Comparison of ENCODE assay signal across 23 cellular contexts in genomic region chr3:67077656-67078055, GRCh38.
DNase-seq lines count a peak whose midpoint lies in the region; ATAC-seq and TF ChIP-seq lines count a peak whose summit lies in the region.
"Had no signal": no experiment of that assay in that cellular context is flagged by ENCODE, and none has a peak within 500 bp of the region (broad histone marks: within the 10 kb centered on the region; RNA-seq: fewer than 3 reads in every experiment).

No MANE protein-coding gene starts in this region.

- H3K4me3 ChIP-seq in AG04449 (ENCODE audit: low read depth, low read length) (no peak overlapping the region), AG10803 (ENCODE audit: low read length) (no peak overlapping the region), fibroblast of the aortic adventitia (ENCODE audit: low read depth, low read length) (no peak overlapping the region), gastroesophageal sphincter (no peak overlapping the region), aorta (ENCODE audit: low read length in 2 of 2) (no peak overlapping the region)
- H3K4me3 ChIP-seq: BLaER1, SJCRH30, transverse colon had no signal

- POLR2A ChIA-PET in AG04449 (lab: Yijun Ruan, JAX), result no interaction called here

- H3K4me1 ChIP-seq in gastroesophageal sphincter (no peaks in the 10 kb centered on the region), aorta (ENCODE audit: control insufficient read depth in 1 of 2, insufficient read depth in 2 of 2, low read length in 2 of 2) (no peaks in the 10 kb centered on the region)
- H3K4me1 ChIP-seq: BLaER1, parathyroid adenoma, SJCRH30, transverse colon had no signal

- H3K9me3 ChIP-seq in gastroesophageal sphincter (peaks cover 0 to under 1% (median 0%) of the 10 kb centered on the region in 3 donors), aorta (ENCODE audit: control insufficient read depth, low read length) (no peaks in the 10 kb centered on the region)
- H3K9me3 ChIP-seq: BLaER1, SJCRH30, transverse colon had no signal

- H3K36me3 ChIP-seq in gastroesophageal sphincter (no peaks in the 10 kb centered on the region), aorta (ENCODE audit: control insufficient read depth in 1 of 2, insufficient read depth in 2 of 2, low read length in 1 of 2) (no peaks in the 10 kb centered on the region)
- H3K36me3 ChIP-seq: BLaER1, SJCRH30, transverse colon had no signal

- H3K4me1 Mint-ChIP-seq in activated T-helper 17 cell treated with anti-CD3 and anti-CD28 coated beads, Interleukin-2, amount 50 U/mL, for 72 hours, result no peaks in the 10 kb centered on the region

- peak; percentile 16 for DNase-seq in AG04449 (ENCODE audit: low read depth, low spot score)
- peak; percentile 43 for DNase-seq in AG10803 (ENCODE audit: low read depth)
- DNase-seq in fibroblast of the aortic adventitia (ENCODE audit: low read depth), result peak; percentile 67
- no peak for DNase-seq in aorta
- DNase-seq: EL; foreskin melanocyte; Kasumi-1; kidney; NCI-H1436; NCI-H2171; PC-3; SJCRH30; stimulated activated naive CD4-positive, alpha-beta T cell; transverse colon had no signal

- H3K27ac ChIP-seq in gastroesophageal sphincter (no peak overlapping the region), aorta (ENCODE audit: low read depth in 1 of 2, low read length in 2 of 2) (no peak overlapping the region)
- H3K27ac ChIP-seq: BLaER1, parathyroid adenoma, SJCRH30, transverse colon, VCaP had no signal

- H3K27me3 Mint-ChIP-seq in activated T-helper 17 cell treated with anti-CD3 and anti-CD28 coated beads, Interleukin-2, amount 50 U/mL, for 72 hours, result no peaks in the 10 kb centered on the region

- no peak overlapping the region for H3K4me3 Mint-ChIP-seq in activated T-helper 17 cell treated with anti-CD3 and anti-CD28 coated beads, Interleukin-2, amount 50 U/mL, for 72 hours
- H3K4me3 Mint-ChIP-seq: activated T-helper 1 cell treated with anti-CD3 and anti-CD28 coated beads, Interleukin-12 subunit alpha, Interleukin-12 subunit beta, Interleukin-2, Interleukin-4 antibody, amounts not matched to agents 30 ng/mL and 10 ng/mL and 1 ng/mL, durations not matched to agents 14 hours and 24 hours and 36 hours; T-helper 1 cell treated with Interleukin-12 subunit alpha and Interleukin-12 subunit beta and Interleukin-4 antibody, amounts not matched to agents 30 μg/mL and 1 μg/mL, for 36 hours had no signal

- TF ChIP-seq CTCF in AG04449 (IDR thresholded peaks at IDR 0.05; ENCODE audit: insufficient read depth, low read length, missing control alignments) (no peak), AG10803 (conservative IDR thresholded peaks at IDR 0.05; ENCODE audit: low read length) (no peak), fibroblast of the aortic adventitia (IDR thresholded peaks at IDR 0.05; ENCODE audit: insufficient read depth, low read length) (no peak), gastroesophageal sphincter (IDR thresholded peaks at IDR 0.05) (no peak)

- H3K27me3 ChIP-seq in gastroesophageal sphincter (no peaks in the 10 kb centered on the region), aorta (ENCODE audit: control insufficient read depth in 1 of 2, insufficient read depth in 2 of 2, low read length in 1 of 2) (no peaks in the 10 kb centered on the region)
- H3K27me3 ChIP-seq: BLaER1, SJCRH30, transverse colon had no signal

- H3K36me3 Mint-ChIP-seq in activated T-helper 17 cell treated with anti-CD3 and anti-CD28 coated beads, Interleukin-2, amount 50 U/mL, for 72 hours (ENCODE audit: low read depth), result no peaks in the 10 kb centered on the region

- peaks cover 9% of the 10 kb centered on the region for H3K9me3 Mint-ChIP-seq in activated T-helper 17 cell treated with anti-CD3 and anti-CD28 coated beads, Interleukin-2, amount 50 U/mL, for 72 hours

- no peak overlapping the region for H3K27ac Mint-ChIP-seq in activated T-helper 17 cell treated with anti-CD3 and anti-CD28 coated beads, Interleukin-2, amount 50 U/mL, for 72 hours
- H3K27ac Mint-ChIP-seq: activated T-helper 1 cell treated with anti-CD3 and anti-CD28 coated beads, Interleukin-12 subunit alpha, Interleukin-12 subunit beta, Interleukin-2, Interleukin-4 antibody, amounts not matched to agents 30 ng/mL and 10 ng/mL and 1 ng/mL, durations not matched to agents 14 hours and 24 hours and 36 hours; T-helper 1 cell treated with Interleukin-12 subunit alpha and Interleukin-12 subunit beta and Interleukin-4 antibody, amounts not matched to agents 30 μg/mL and 1 μg/mL, for 36 hours had no signal

- ATAC-seq in activated T-helper 17 cell treated with anti-CD3 and anti-CD28 coated beads, Interleukin-2, amount 50 U/mL, for 72 hours (replicated peaks), result peak; percentile 81
- ATAC-seq in gastroesophageal sphincter (no peak), GM21515 (IDR thresholded peaks at IDR 0.05; ENCODE audit: unreplicated experiment) (no peak), aorta (ENCODE audit: low FRiP score) (no peak)
- ATAC-seq: PC-3, sciatic nerve had no signal

- intact Hi-C loops in aorta (cut with DNase I), result no loop called here

- no peak for TF ChIP-seq EP300 in gastroesophageal sphincter (IDR thresholded peaks at IDR 0.05)

- CTCF ChIA-PET in AG04449 (lab: Yijun Ruan, JAX), result no interaction called here

- TF ChIP-seq POLR2A in gastroesophageal sphincter (IDR thresholded peaks at IDR 0.05), result no peak

Comparison
In these comparisons a context has a peak if more than half of its experiments do, and no peak if none do; other contexts are left out.
1. DNase-seq: peak in AG04449 (single experiment), AG10803 (single experiment) and fibroblast of the aortic adventitia (single experiment); none in aorta (0 of 2).